8 cellular contexts compared by ENCODE assay signal in the genomic region with DNA sequence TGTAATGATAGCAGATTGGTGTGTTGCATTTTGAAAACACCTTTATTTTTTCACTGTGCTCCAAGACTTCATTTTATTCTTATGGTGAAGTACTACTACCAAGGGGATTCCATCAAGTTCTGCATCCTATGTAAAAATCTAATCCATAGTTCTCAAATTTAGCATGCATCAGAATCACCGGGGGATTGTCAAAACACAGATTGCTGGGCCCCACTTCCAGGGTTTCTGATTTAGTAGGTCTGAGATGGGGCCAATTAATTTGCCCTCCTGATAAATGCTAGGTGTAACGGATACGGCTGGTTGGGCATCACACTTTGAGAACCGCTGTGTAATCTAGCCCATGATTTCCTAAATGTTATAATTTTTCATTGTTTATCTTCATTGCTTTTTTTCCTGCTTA. TPM values are rescaled to one million over a fixed set of nuclear protein-coding genes. Genes with fewer than 3 reads are reported as not detected.
DNase-seq lines count a peak whose midpoint lies in the region; ATAC-seq and TF ChIP-seq lines count a peak whose summit lies in the region.

No MANE protein-coding gene starts in this region.

- H3K27ac ChIP-seq in SJSA1 (peak overlapping the region; percentile 96), fibroblast of lung (ENCODE audit: insufficient read depth, low read length) (peak overlapping the region; percentile 90)

- H3K4me3 Mint-ChIP-seq in progenitor cell of endocrine pancreas (ENCODE audit: low read depth) = peak overlapping the region; percentile 95

- no peaks in the 10 kb centered on the region for H3K9me3 Mint-ChIP-seq in progenitor cell of endocrine pancreas (ENCODE audit: low read depth)

- H3K4me1 ChIP-seq in SJSA1 (replicated peaks) (peaks cover 18% of the 10 kb centered on the region), fibroblast of lung (ENCODE audit: control insufficient read depth, extremely low read depth, insufficient read depth, low read length) (no peaks in the 10 kb centered on the region)

- H3K36me3 Mint-ChIP-seq in progenitor cell of endocrine pancreas (ENCODE audit: insufficient read depth) = peaks cover 20% of the 10 kb centered on the region

- no peaks in the 10 kb centered on the region for H4K20me1 ChIP-seq in fibroblast of lung (ENCODE audit: control insufficient read depth, extremely low read depth, insufficient read depth, low read length)

- H3K27me3 ChIP-seq in SJSA1 (replicated peaks) (no peaks in the 10 kb centered on the region), fibroblast of lung (ENCODE audit: control insufficient read depth, insufficient read depth, low read length) (no peaks in the 10 kb centered on the region)

- ATAC-seq in GM21786 (IDR thresholded peaks at IDR 0.05; ENCODE audit: unreplicated experiment) = no peak
- no peak for ATAC-seq in HG02588 (IDR thresholded peaks at IDR 0.05; ENCODE audit: unreplicated experiment)

- no peak for TF ChIP-seq CTCF in GM12864 (IDR thresholded peaks at IDR 0.05; ENCODE audit: low read depth, low read length, missing control alignments)
- TF ChIP-seq CTCF in fibroblast of lung (conservative IDR thresholded peaks at IDR 0.05 in 1 of 2, IDR thresholded peaks at IDR 0.05 in 1 of 2; ENCODE audit: low read depth in 1 of 2, low read length in 2 of 2) = no peak
- no peak for TF ChIP-seq CTCF in progenitor cell of endocrine pancreas (IDR thresholded peaks at IDR 0.05; ENCODE audit: unreplicated experiment)

- H3K27ac Mint-ChIP-seq in progenitor cell of endocrine pancreas = peak overlapping the region; percentile 99

- H3K9me3 ChIP-seq in SJSA1 (replicated peaks) (no peaks in the 10 kb centered on the region), fibroblast of lung (ENCODE audit: control insufficient read depth, insufficient read depth, low read depth, low read length) (no peaks in the 10 kb centered on the region)

- peak overlapping the region; percentile 25 for H3K9ac ChIP-seq in fibroblast of lung (ENCODE audit: insufficient read depth, low read length)

- H3K4me2 ChIP-seq in fibroblast of lung (ENCODE audit: extremely low read depth, insufficient read depth, low read length) = peak overlapping the region; percentile 60

- H3K36me3 ChIP-seq in SJSA1 (peaks cover 64% of the 10 kb centered on the region), fibroblast of lung (ENCODE audit: control insufficient read depth, insufficient read depth, low read length) (peaks cover 4% of the 10 kb centered on the region)

- peaks cover 34% of the 10 kb centered on the region for H3K4me1 Mint-ChIP-seq in progenitor cell of endocrine pancreas (ENCODE audit: low read depth)

- peaks cover 67% of the 10 kb centered on the region for H3K79me2 ChIP-seq in fibroblast of lung (ENCODE audit: control insufficient read depth, insufficient read depth, low read length)

- H3K27me3 Mint-ChIP-seq in progenitor cell of endocrine pancreas = no peaks in the 10 kb centered on the region

- no peak overlapping the region for H2AFZ ChIP-seq in fibroblast of lung (ENCODE audit: low read length)

- DNase-seq in GM12864 (ENCODE audit: low read depth) (no peak), SJSA1 (ENCODE audit: low read depth in 1 of 2, low spot score in 2 of 2) (peak in 1 of 2 experiments; percentile 8), fibroblast of lung (ENCODE audit: low read depth in 2 of 2) (no peak), progenitor cell of endocrine pancreas (ENCODE audit: low spot score, unreplicated experiment) (no peak), D341Med (ENCODE audit: low spot score) (no peak), DMS 273 (lab: John Stamatoyannopoulos, UW; ENCODE audit: unreplicated experiment) (no peak)

- H3K4me3 ChIP-seq in GM12864 (ENCODE audit: low read depth, low read length) (peak overlapping the region; percentile 80), SJSA1 (peak overlapping the region; percentile 69), fibroblast of lung (replicated peaks in 1 of 4; ENCODE audit: control extremely low read depth in 1 of 4, insufficient read depth in 1 of 4, low read depth in 3 of 4, low read length in 4 of 4) (peak overlapping the region; percentile 63 to 98 (median 77))

RNA-seq across cellular contexts. Expression of a gene that starts 0.7 kb away (rescaled TPM):
- total RNA-seq in SJSA1 (2014; rRNA removed; shearing (Covaris generic)) = 40.2 and 51.9 TPM in 2 replicates
- total RNA-seq in fibroblast of lung (11.6 and 14.5 TPM in 2 replicates), progenitor cell of endocrine pancreas (22.5 and 23.3 TPM in 2 replicates)
- polyA plus RNA-seq in fibroblast of lung = 25.4 and 27.2 TPM in 2 replicates
- 11.3 and 22.5 TPM in 2 replicates for polyA plus RNA-seq in fibroblast of lung (2012)
- polyA minus RNA-seq in fibroblast of lung (ENCODE audit: low replicate concordance) = 2.8 and 4.1 TPM in 2 replicates

RNA-seq across cellular contexts. Expression of a gene that starts 1.2 kb away (rescaled TPM):
- 1,680 and 3,551 TPM in 2 replicates for total RNA-seq in SJSA1 (2014; rRNA removed; shearing (Covaris generic))
- total RNA-seq in fibroblast of lung (1,689 and 2,458 TPM in 2 replicates), progenitor cell of endocrine pancreas (2,572 and 2,630 TPM in 2 replicates)
- 3,360 and 3,456 TPM in 2 replicates for polyA plus RNA-seq in fibroblast of lung
- 3,620 and 3,891 TPM in 2 replicates for polyA plus RNA-seq in fibroblast of lung (2012)
- polyA minus RNA-seq in fibroblast of lung (ENCODE audit: low replicate concordance) = 3,770 and 3,841 TPM in 2 replicates

RNA-seq across cellular contexts. Expression of a gene that starts 8.3 kb away (rescaled TPM):
- total RNA-seq in SJSA1 (2014; rRNA removed; shearing (Covaris generic)) = 5.1 and 32.4 TPM in 2 replicates
- total RNA-seq in fibroblast of lung (28.6 and 36.5 TPM in 2 replicates), progenitor cell of endocrine pancreas (25.2 and 25.9 TPM in 2 replicates)
- 40.3 and 48.2 TPM in 2 replicates for polyA plus RNA-seq in fibroblast of lung
- polyA plus RNA-seq in fibroblast of lung (2012) = 26.9 and 28.3 TPM in 2 replicates
- 2.2 and 8.3 TPM in 2 replicates for polyA minus RNA-seq in fibroblast of lung (ENCODE audit: low replicate concordance)

RNA-seq across cellular contexts. Expression of a gene that starts 60.0 kb away (rescaled TPM):
- total RNA-seq in SJSA1 (2014; rRNA removed; shearing (Covaris generic)) = 0.25 and 1.3 TPM in 2 replicates
- 0.26 and 0.66 TPM in 2 replicates for total RNA-seq in fibroblast of lung
- polyA plus RNA-seq in fibroblast of lung = 0.96 and 1.3 TPM in 2 replicates
- 0.83 and 1.3 TPM in 2 replicates for polyA plus RNA-seq in fibroblast of lung (2012)
- polyA minus RNA-seq in fibroblast of lung (ENCODE audit: low replicate concordance) = not detected in 2 replicates
- total RNA-seq in progenitor cell of endocrine pancreas = 1.5 and 1.8 TPM in 2 replicates
